In genomic region chr2:174535757-174536703, GRCh38 we compare ENCODE assay signal across 11 cellular contexts. TPM values are rescaled to one million over a fixed set of nuclear protein-coding genes. Genes with fewer than 3 reads are reported as not detected.
A peak's percentile ranks its signal among the peaks of the same experiment; 100 is the strongest.
DNase-seq lines count a peak whose midpoint lies in the region; FAIRE-seq and TF ChIP-seq lines count a peak whose summit lies in the region.
"Had no signal": no experiment of that assay in that cellular context is flagged by ENCODE, and none has a peak within 500 bp of the region (broad histone marks: within the 10 kb centered on the region; RNA-seq: fewer than 3 reads in every experiment).

No MANE protein-coding gene starts in this region.

- peak; percentile 80 for DNase-seq in BE2C
- DNase-seq in GM19239 (ENCODE audit: insufficient read length, low spot score): no peak
- peak; percentile 54 to 81 for DNase-seq in NCI-H2081 (lab: John Stamatoyannopoulos, UW)
- peak; percentile 92 for DNase-seq in WERI-Rb-1
- DNase-seq in Peyer's patch: no peak
- no peak for DNase-seq in HAP-1 (ENCODE audit: low spot score in 2 of 2)
- no peak for DNase-seq in activated T-cell treated with anti-CD3 and anti-CD28 coated beads, Interleukin-2, amount 50 U/mL, for 1 hour
- no peak for DNase-seq in AML-193 (lab: John Stamatoyannopoulos, UW)
- DNase-seq: activated CD4-positive, CD25-positive, alpha-beta regulatory T cell treated with anti-CD3 and anti-CD28 coated beads, Interleukin-2, amount 50 U/mL, for 72 hours; brain microvascular endothelial cell had no signal

- in situ Hi-C loops in HAP-1 (cut with MboI; ENCODE audit: low sequenced_read_pairs): no loop called here

- H3K4me1 ChIP-seq in BE2C (peaks cover 5% of the 10 kb centered on the region), Peyer's patch (no peaks in the 10 kb centered on the region), HAP-1 (0 out of 2 replicates have a peak, but pooled peaks cover 2% of the 10 kb centered on the region)

- TF ChIP-seq CTCF in BE2C (IDR thresholded peaks at IDR 0.05; ENCODE audit: low read depth, low read length) (no peak), WERI-Rb-1 (IDR thresholded peaks at IDR 0.05; ENCODE audit: low read depth, low read length) (no peak), Peyer's patch (IDR thresholded peaks at IDR 0.05) (no peak)

- H3K9me3 ChIP-seq in BE2C (no peaks in the 10 kb centered on the region), WERI-Rb-1 (ENCODE audit: severe bottlenecking) (no peaks in the 10 kb centered on the region), Peyer's patch (no peaks in the 10 kb centered on the region), HAP-1 (no peaks in the 10 kb centered on the region)
- H3K9me3 ChIP-seq: thoracic aorta had no signal

- no peak overlapping the region for H3K4me3 ChIP-seq in BE2C (ENCODE audit: low read depth, low read length)
- H3K4me3 ChIP-seq in WERI-Rb-1 (ENCODE audit: low read depth, low read length): peak overlapping the region; percentile 6; the same call in 1 of the 2 replicates
- H3K4me3 ChIP-seq in Peyer's patch: no peak overlapping the region
- H3K4me3 ChIP-seq in HAP-1: no peak overlapping the region
- H3K4me3 ChIP-seq: thoracic aorta had no signal

- H3K27me3 ChIP-seq in BE2C (no peaks in the 10 kb centered on the region), WERI-Rb-1 (ENCODE audit: insufficient read depth, low read depth, severe bottlenecking) (no peaks in the 10 kb centered on the region), Peyer's patch (no peaks in the 10 kb centered on the region), HAP-1 (ENCODE audit: low read depth) (no peaks in the 10 kb centered on the region)
- H3K27me3 ChIP-seq: brain microvascular endothelial cell had no signal

- H3K27ac ChIP-seq in WERI-Rb-1 (peak overlapping the region; percentile 35; the same call in 1 of the 2 replicates), Peyer's patch (no peak overlapping the region)
- H3K27ac ChIP-seq: brain microvascular endothelial cell, thoracic aorta had no signal

- no peaks in the 10 kb centered on the region for H3K36me3 ChIP-seq in BE2C
- H3K36me3 ChIP-seq in WERI-Rb-1: no peaks in the 10 kb centered on the region
- no peaks in the 10 kb centered on the region for H3K36me3 ChIP-seq in Peyer's patch
- no peaks in the 10 kb centered on the region for H3K36me3 ChIP-seq in HAP-1 (replicated peaks)
- H3K36me3 ChIP-seq: brain microvascular endothelial cell, thoracic aorta had no signal

- peak; percentile 33 for FAIRE-seq in GM19239 (lab: Jason Lieb, UNC)

- TF ChIP-seq POLR2A in Peyer's patch (IDR thresholded peaks at IDR 0.05): no peak

RNA-seq across cellular contexts. Expression of gene GPR155, which starts 49.2 kb away (rescaled TPM):
- polyA plus RNA-seq in BE2C (2012; ENCODE audit: insufficient read depth, insufficient read length, low read depth): 0.71 TPM
- total RNA-seq in Peyer's patch: 10 to 100 TPM in 1 of 4 donors, 1 to 10 TPM in 3; 1.8 to 48.7 (median 3.2) TPM

Comparison
In these comparisons a context has a peak if more than half of its experiments do, and no peak if none do; other contexts are left out.
1. DNase-seq: peak in BE2C (single experiment), NCI-H2081 (2 of 2) and WERI-Rb-1 (single experiment); none in GM19239 (single experiment), Peyer's patch (0 of 3), HAP-1 (0 of 2), activated T-cell treated with anti-CD3 and anti-CD28 coated beads, Interleukin-2, amount 50 U/mL, for 1 hour (single experiment) and AML-193 (0 of 2).